In the genomic region with DNA sequence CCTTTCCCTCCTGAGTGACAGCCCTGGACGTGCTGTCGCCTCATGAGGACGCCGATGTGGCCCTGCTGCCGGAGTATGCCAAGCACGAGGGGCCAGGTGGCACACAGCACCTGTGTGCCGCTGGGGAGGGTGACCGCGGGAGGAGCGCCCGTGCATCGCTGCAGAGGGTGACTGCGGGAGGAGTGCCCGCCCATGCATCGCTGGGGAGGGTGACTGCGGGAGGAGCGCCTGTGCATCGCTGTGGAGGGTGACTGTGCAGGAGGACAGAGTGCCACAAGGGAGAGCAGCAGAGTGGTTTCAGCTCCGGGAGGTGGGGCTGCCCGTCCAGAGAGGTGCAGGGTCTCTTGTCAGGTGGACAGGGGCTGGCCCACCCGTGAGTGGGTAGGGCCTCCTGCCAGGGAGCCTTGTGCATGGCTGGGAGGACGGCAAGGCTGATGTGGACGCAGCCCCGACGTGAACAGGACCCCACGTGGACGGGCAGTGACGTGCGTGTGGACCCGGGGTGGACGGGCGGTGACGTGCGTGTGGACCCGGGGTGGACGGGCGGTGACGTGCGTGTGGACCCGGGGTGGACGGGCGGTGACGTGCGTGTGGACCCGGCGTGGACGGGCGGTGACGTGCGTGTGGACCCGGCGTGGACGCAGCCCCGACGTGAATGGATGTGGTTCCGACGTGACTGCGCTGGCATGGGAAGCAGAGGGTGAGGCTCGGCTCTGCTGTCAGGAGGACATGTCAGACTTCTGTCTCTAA, we compare ENCODE assay signal across 29 cellular contexts. TPM values are rescaled to one million over a fixed set of nuclear protein-coding genes. Genes with fewer than 3 reads are reported as not detected.
A peak's percentile ranks its signal among the peaks of the same experiment; 100 is the strongest.
DNase-seq lines count a peak whose midpoint lies in the region; ATAC-seq and TF ChIP-seq lines count a peak whose summit lies in the region.
"Had no signal": no experiment of that assay in that cellular context is flagged by ENCODE, and none has a peak within 500 bp of the region (broad histone marks: within the 10 kb centered on the region; RNA-seq: fewer than 3 reads in every experiment).

No MANE protein-coding gene starts in this region.

- no peak for ATAC-seq in central memory CD8-positive, alpha-beta T cell (replicated peaks; ENCODE audit: extremely low read depth, poor library complexity, severe bottlenecking)
- no peak for ATAC-seq in stimulated activated naive B cell treated with anti-CD40 and anti-IgM and Interleukin-4, amounts not matched to agents 10 μg/mL and 1 μg/mL and 100 μg/mL, for 72 hours (replicated peaks)
- no peak for ATAC-seq in PC-3
- ATAC-seq: activated CD8-positive, alpha-beta T cell treated with anti-CD3 and anti-CD28 coated beads, Interleukin-2, amount 10 ng/mL, durations not matched to agents 7 days and 5 days; body of pancreas; T-cell had no signal

- no peak for TF ChIP-seq CTCF in RWPE1 (conservative IDR thresholded peaks at IDR 0.05; ENCODE audit: low read depth)
- no peak for TF ChIP-seq CTCF in mesothelial cell of epicardium (IDR thresholded peaks at IDR 0.05; ENCODE audit: unreplicated experiment)
- TF ChIP-seq CTCF in PC-3 (conservative IDR thresholded peaks at IDR 0.05; ENCODE audit: low read depth, low read length) = no peak
- no peak for TF ChIP-seq CTCF in PC-9 (conservative IDR thresholded peaks at IDR 0.05)

- H3K4me3 Mint-ChIP-seq in central memory CD8-positive, alpha-beta T cell = no peak overlapping the region
- H3K4me3 Mint-ChIP-seq in mesothelial cell of epicardium = no peak overlapping the region
- peak overlapping the region in 1 of 2 donors; percentile 14 for H3K4me3 Mint-ChIP-seq in stimulated activated naive B cell treated with anti-CD40 and anti-IgM and Interleukin-4, amounts not matched to agents 10 μg/mL and 1 μg/mL and 100 μg/mL, for 72 hours
- H3K4me3 Mint-ChIP-seq: activated CD8-positive, alpha-beta T cell treated with anti-CD3 and anti-CD28 coated beads, Interleukin-2, amount 10 ng/mL, durations not matched to agents 7 days and 5 days; CD4-positive, CD25-positive, alpha-beta regulatory T cell; endodermal cell; neural progenitor cell; T-cell had no signal

- H3K9me3 ChIP-seq in PC-3 (ENCODE audit: low read length) (no peaks in the 10 kb centered on the region), PC-9 (ENCODE audit: insufficient read depth, low read depth) (no peaks in the 10 kb centered on the region)
- H3K9me3 ChIP-seq: body of pancreas, lower lobe of right lung, mucosa of descending colon, thyroid gland had no signal

- H3K4me1 Mint-ChIP-seq in central memory CD8-positive, alpha-beta T cell = peaks cover 41% of the 10 kb centered on the region
- H3K4me1 Mint-ChIP-seq in mesothelial cell of epicardium = peaks cover 34% of the 10 kb centered on the region
- H3K4me1 Mint-ChIP-seq in stimulated activated naive B cell treated with anti-CD40 and anti-IgM and Interleukin-4, amounts not matched to agents 10 μg/mL and 1 μg/mL and 100 μg/mL, for 72 hours = peaks cover 36 to 47% of the 10 kb centered on the region in 2 donors
- H3K4me1 Mint-ChIP-seq: endodermal cell had no signal

- POLR2A ChIA-PET in RWPE1 (lab: Yijun Ruan, JAX; ENCODE audit: low non-redundant PET) (no interaction called here), PC-3 (lab: Charles Lee; ENCODE audit: unreplicated experiment) (no interaction called here), PC-9 (lab: Charles Lee; ENCODE audit: unreplicated experiment) (no interaction called here)

- H3K4me3 ChIP-seq in PC-3 (ENCODE audit: low read length) = no peak overlapping the region
- H3K4me3 ChIP-seq in PC-9 = no peak overlapping the region
- H3K4me3 ChIP-seq: body of pancreas, coronary artery, lower lobe of right lung, mucosa of descending colon, neural progenitor cell, thyroid gland had no signal

- H3K9me2 ChIP-seq in PC-3 (replicated peaks; ENCODE audit: low read length) = no peaks in the 10 kb centered on the region
- no peaks in the 10 kb centered on the region for H3K9me2 ChIP-seq in PC-9 (ENCODE audit: insufficient read depth)

- peaks cover 4% of the 10 kb centered on the region for H3K36me3 Mint-ChIP-seq in central memory CD8-positive, alpha-beta T cell (ENCODE audit: insufficient read depth)
- peaks cover 24% of the 10 kb centered on the region for H3K36me3 Mint-ChIP-seq in mesothelial cell of epicardium
- peaks cover 32 to 51% of the 10 kb centered on the region in 2 donors for H3K36me3 Mint-ChIP-seq in stimulated activated naive B cell treated with anti-CD40 and anti-IgM and Interleukin-4, amounts not matched to agents 10 μg/mL and 1 μg/mL and 100 μg/mL, for 72 hours

- no peaks in the 10 kb centered on the region for H3K4me1 ChIP-seq in PC-3 (ENCODE audit: insufficient read depth, low read length)
- H3K4me1 ChIP-seq in PC-9 (replicated peaks; ENCODE audit: insufficient read depth) = no peaks in the 10 kb centered on the region
- H3K4me1 ChIP-seq: body of pancreas, neural progenitor cell, thyroid gland had no signal

- H3K4me2 ChIP-seq in PC-3 (ENCODE audit: low read length) = no peak overlapping the region
- no peak overlapping the region for H3K4me2 ChIP-seq in PC-9
- H3K4me2 ChIP-seq: neural progenitor cell had no signal

- peak overlapping the region; percentile 75 for H3K27ac ChIP-seq in RWPE1
- H3K27ac ChIP-seq in PC-3 (ENCODE audit: low read length) = no peak overlapping the region
- H3K27ac ChIP-seq in PC-9 = no peak overlapping the region
- H3K27ac ChIP-seq: body of pancreas, lower lobe of right lung, neural progenitor cell, thyroid gland had no signal

- CTCF ChIA-PET in RWPE1 (lab: Yijun Ruan, JAX) = interaction anchor here (1.0 to 1.4 kb wide), 2 partner anchors 22 to 36 kb away, joined by 3 to 7 read pairs; no protein-coding TSS in a partner anchor
- CTCF ChIA-PET in PC-3 (lab: Charles Lee) = no interaction called here
- CTCF ChIA-PET in PC-9 (lab: Charles Lee) = no interaction called here

- no peak overlapping the region for H3K9ac ChIP-seq in PC-3 (ENCODE audit: low read length)
- H3K9ac ChIP-seq: neural progenitor cell had no signal

- DNase-seq in RWPE1 (ENCODE audit: low spot score) (no peak), mesothelial cell of epicardium (ENCODE audit: low spot score in 2 of 2, unreplicated experiment in 2 of 2) (no peak), PC-3 (no peak), PC-9 (no peak), GM19240 (ENCODE audit: insufficient read length, low spot score) (no peak)
- no peak for DNase-seq in central memory CD8-positive, alpha-beta T cell (ENCODE audit: low spot score in 2 of 2)
- no peak for DNase-seq in stimulated activated naive B cell treated with anti-CD40 and anti-IgM and Interleukin-4, amounts not matched to agents 10 μg/mL and 1 μg/mL and 100 μg/mL, for 72 hours
- no peak for DNase-seq in activated CD4-positive, alpha-beta T cell treated with anti-CD3 and anti-CD28 coated beads, Interleukin-2, amount 50 U/mL, for 48 hours
- DNase-seq: activated CD4-positive, alpha-beta T cell treated with anti-CD3 and anti-CD28 coated beads for 1 hour; activated CD8-positive, alpha-beta T cell treated with anti-CD3 and anti-CD28 coated beads, Interleukin-2, amount 10 ng/mL, durations not matched to agents 7 days and 5 days; activated gamma-delta T cell; activated T-cell treated with anti-CD3 and anti-CD28 coated beads, Interleukin-2, amount 50 U/mL, for 1 hour; body of pancreas; CD4-positive, CD25-positive, alpha-beta regulatory T cell; endodermal cell; kidney; lower lobe of right lung; mucosa of descending colon; NCI-H2081 treated with DMSO at 0.1 percent for 48 hours; NCI-H446; SIG-M5; stimulated activated CD4-positive, alpha-beta T cell treated with anti-CD3 and anti-CD28 coated beads, Interleukin-1b, Interleukin-23, amount 100 ng/mL, for 48 hours; stimulated activated naive CD4-positive, alpha-beta T cell; T-cell; thyroid gland had no signal

- no peaks in the 10 kb centered on the region for H3K9me3 Mint-ChIP-seq in central memory CD8-positive, alpha-beta T cell
- no peaks in the 10 kb centered on the region for H3K9me3 Mint-ChIP-seq in mesothelial cell of epicardium
- H3K9me3 Mint-ChIP-seq in stimulated activated naive B cell treated with anti-CD40 and anti-IgM and Interleukin-4, amounts not matched to agents 10 μg/mL and 1 μg/mL and 100 μg/mL, for 72 hours = no peaks in the 10 kb centered on the region
- H3K9me3 Mint-ChIP-seq: endodermal cell, T-cell had no signal

- H3F3A ChIP-seq in PC-3 (ENCODE audit: low read length, unreplicated experiment) = no peaks in the 10 kb centered on the region
- H3F3A ChIP-seq in PC-9 (ENCODE audit: insufficient read depth, low read depth) = no peaks in the 10 kb centered on the region

- no peak overlapping the region for H2AFZ ChIP-seq in PC-3 (ENCODE audit: low read length)
- H2AFZ ChIP-seq in PC-9 = no peak overlapping the region
- H2AFZ ChIP-seq: neural progenitor cell had no signal

- H3K36me3 ChIP-seq in PC-3 (ENCODE audit: low read depth, low read length) (no peaks in the 10 kb centered on the region), PC-9 (ENCODE audit: low read depth) (no peaks in the 10 kb centered on the region)
- H3K36me3 ChIP-seq: neural progenitor cell, thyroid gland had no signal

- H3K79me2 ChIP-seq in PC-3 (ENCODE audit: low read length) (peaks cover 42% of the 10 kb centered on the region), PC-9 (ENCODE audit: low read depth) (peaks cover 24% of the 10 kb centered on the region; the same call in 1 of the 2 replicates)

- H3K27me3 Mint-ChIP-seq in central memory CD8-positive, alpha-beta T cell = no peaks in the 10 kb centered on the region
- H3K27me3 Mint-ChIP-seq in mesothelial cell of epicardium (ENCODE audit: low read depth) = no peaks in the 10 kb centered on the region
- no peaks in the 10 kb centered on the region for H3K27me3 Mint-ChIP-seq in stimulated activated naive B cell treated with anti-CD40 and anti-IgM and Interleukin-4, amounts not matched to agents 10 μg/mL and 1 μg/mL and 100 μg/mL, for 72 hours
- H3K27me3 Mint-ChIP-seq: CD4-positive, CD25-positive, alpha-beta regulatory T cell; progenitor cell of endocrine pancreas; T-cell had no signal

- intact Hi-C loops in PC-3 (cut with micrococcal nuclease) (no loop called here), PC-9 (cut with micrococcal nuclease; ENCODE audit: unreplicated experiment) (no loop called here)

- peak overlapping the region; percentile 46 for H3K27ac Mint-ChIP-seq in central memory CD8-positive, alpha-beta T cell (ENCODE audit: low read depth)
- peak overlapping the region; percentile 86 for H3K27ac Mint-ChIP-seq in mesothelial cell of epicardium
- H3K27ac Mint-ChIP-seq in stimulated activated naive B cell treated with anti-CD40 and anti-IgM and Interleukin-4, amounts not matched to agents 10 μg/mL and 1 μg/mL and 100 μg/mL, for 72 hours = peak overlapping the region; percentile 20
- H3K27ac Mint-ChIP-seq: activated CD8-positive, alpha-beta T cell treated with anti-CD3 and anti-CD28 coated beads, Interleukin-2, amount 10 ng/mL, durations not matched to agents 7 days and 5 days; CD4-positive, CD25-positive, alpha-beta regulatory T cell; neural progenitor cell; T-cell had no signal

- H4K20me1 ChIP-seq in PC-3 (ENCODE audit: low read length) (no peaks in the 10 kb centered on the region), PC-9 (ENCODE audit: insufficient read depth) (peaks cover 27% of the 10 kb centered on the region)

- no TSS peak for BruUV-seq in PC-3 (replicated peaks; lab: Mats Ljungman, UMichigan)
- no TSS peak for BruUV-seq in PC-9 (replicated peaks; lab: Mats Ljungman, UMichigan)

- no peaks in the 10 kb centered on the region for H3K27me3 ChIP-seq in PC-3 (ENCODE audit: low read length)
- no peaks in the 10 kb centered on the region for H3K27me3 ChIP-seq in PC-9 (ENCODE audit: insufficient read depth, low read depth)
- H3K27me3 ChIP-seq: body of pancreas, neural progenitor cell, thyroid gland had no signal

RNA-seq across cellular contexts. Expression of a gene that starts 14.7 kb away (rescaled TPM):
- 88.1 to 93.4 TPM (median 90.9 TPM) in 3 replicates for total RNA-seq in mesothelial cell of epicardium
- 31.5 and 49.5 TPM in 2 replicates for total RNA-seq in PC-3 (2014; rRNA removed)
- total RNA-seq in PC-9 (2021) = 60.5 and 60.8 TPM in 2 replicates

RNA-seq across cellular contexts. Expression of a gene that starts 31.3 kb away (rescaled TPM):
- 10.5 to 13.4 TPM (median 11.6 TPM) in 3 replicates for total RNA-seq in mesothelial cell of epicardium
- not detected in 2 replicates for total RNA-seq in PC-3 (2014; rRNA removed)
- total RNA-seq in PC-9 (2021) = 8.1 and 10.7 TPM in 2 replicates
- total RNA-seq: M059J had no signal

RNA-seq across cellular contexts. Expression of a gene that starts 45.9 kb away (rescaled TPM):
- total RNA-seq in mesothelial cell of epicardium (25.0 to 32.1 TPM (median 32.0 TPM) in 3 replicates), PC-3 (2014; rRNA removed) (11.3 and 15.2 TPM in 2 replicates), PC-9 (2021) (29.8 and 47.6 TPM in 2 replicates)

RNA-seq across cellular contexts. Expression of a gene that starts 46.2 kb away (rescaled TPM):
- 194 to 212 TPM (median 197 TPM) in 3 replicates for total RNA-seq in mesothelial cell of epicardium
- 384 and 579 TPM in 2 replicates for total RNA-seq in PC-3 (2014; rRNA removed)
- total RNA-seq in PC-9 (2021) = 334 and 417 TPM in 2 replicates

Comparison
In these comparisons a context has a peak if more than half of its experiments do, and no peak if none do; other contexts are left out.
1. H3K27ac Mint-ChIP-seq: peak in every context shown above with its lines; median percentile 86 in mesothelial cell of epicardium; 46 in central memory CD8-positive, alpha-beta T cell; 20 in stimulated activated naive B cell treated with anti-CD40 and anti-IgM and Interleukin-4, amounts not matched to agents 10 μg/mL and 1 μg/mL and 100 μg/mL, for 72 hours.